ENCODE assay signal across 1 cellular context in genomic region chrX:11664211-11664888, GRCh38.
TF ChIP-seq lines count a peak whose summit lies in the region.

No MANE protein-coding gene starts in this region.

TF ChIP-seq in liver, 16 proteins besides CTCF, POLR2A, EP300 and RAD21 (continued from another document):
- TF ChIP-seq REST (IDR thresholded peaks at IDR 0.05), result no peak
- TF ChIP-seq ZBTB33 (IDR thresholded peaks at IDR 0.05), result no peak
- TF ChIP-seq MAX (IDR thresholded peaks at IDR 0.05), result no peak
- no peak for TF ChIP-seq HNF4G (IDR thresholded peaks at IDR 0.05)
- no peak for TF ChIP-seq NR2F2 (IDR thresholded peaks at IDR 0.05)
- no peak for TF ChIP-seq FOXA1 (IDR thresholded peaks at IDR 0.05)
- no peak for TF ChIP-seq ATF3 (IDR thresholded peaks at IDR 0.05)
- no peak for TF ChIP-seq RXRA (IDR thresholded peaks at IDR 0.05)
- no peak for TF ChIP-seq JUND (IDR thresholded peaks at IDR 0.05)
- no peak for TF ChIP-seq HNF4A (conservative IDR thresholded peaks at IDR 0.05)
- no peak for TF ChIP-seq GABPA (IDR thresholded peaks at IDR 0.05 in 1 of 2, conservative IDR thresholded peaks at IDR 0.05 in 1 of 2)
- TF ChIP-seq SP1 (IDR thresholded peaks at IDR 0.05), result no peak
